Comparison of ENCODE assay signal across 1 cellular context in the genomic region with DNA sequence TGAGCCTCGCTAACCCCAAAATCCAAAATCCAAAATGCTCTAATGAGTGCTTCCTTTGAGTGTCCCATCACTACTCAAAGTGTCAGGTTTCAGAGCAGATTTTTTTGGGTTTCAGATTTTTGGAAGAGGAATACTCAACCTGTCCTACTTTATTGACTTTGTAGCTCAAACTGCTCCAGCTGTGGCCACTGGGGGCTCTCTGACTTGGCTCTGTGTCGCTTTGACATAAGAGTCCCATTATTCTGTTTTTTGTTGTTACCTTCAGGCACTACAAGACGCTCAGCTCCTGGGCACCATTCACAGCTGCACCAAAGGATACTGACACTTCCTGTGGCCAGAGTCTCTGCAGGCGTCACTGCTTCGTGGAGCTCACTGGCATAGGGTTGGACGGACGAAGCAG.
TF ChIP-seq lines count a peak whose summit lies in the region.

No MANE protein-coding gene starts in this region.

TF ChIP-seq in HCT116, 20 proteins besides CTCF, POLR2A, EP300 and RAD21 (continued from another document):
- TF ChIP-seq, protein P1, sequence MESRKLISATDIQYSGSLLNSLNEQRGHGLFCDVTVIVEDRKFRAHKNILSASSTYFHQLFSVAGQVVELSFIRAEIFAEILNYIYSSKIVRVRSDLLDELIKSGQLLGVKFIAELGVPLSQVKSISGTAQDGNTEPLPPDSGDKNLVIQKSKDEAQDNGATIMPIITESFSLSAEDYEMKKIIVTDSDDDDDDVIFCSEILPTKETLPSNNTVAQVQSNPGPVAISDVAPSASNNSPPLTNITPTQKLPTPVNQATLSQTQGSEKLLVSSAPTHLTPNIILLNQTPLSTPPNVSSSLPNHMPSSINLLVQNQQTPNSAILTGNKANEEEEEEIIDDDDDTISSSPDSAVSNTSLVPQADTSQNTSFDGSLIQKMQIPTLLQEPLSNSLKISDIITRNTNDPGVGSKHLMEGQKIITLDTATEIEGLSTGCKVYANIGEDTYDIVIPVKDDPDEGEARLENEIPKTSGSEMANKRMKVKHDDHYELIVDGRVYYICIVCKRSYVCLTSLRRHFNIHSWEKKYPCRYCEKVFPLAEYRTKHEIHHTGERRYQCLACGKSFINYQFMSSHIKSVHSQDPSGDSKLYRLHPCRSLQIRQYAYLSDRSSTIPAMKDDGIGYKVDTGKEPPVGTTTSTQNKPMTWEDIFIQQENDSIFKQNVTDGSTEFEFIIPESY (IDR thresholded peaks at IDR 0.05; ENCODE audit: extremely low read depth, insufficient replicate concordance, low read length) = no peak
- TF ChIP-seq POLR2AphosphoS5 (IDR thresholded peaks at IDR 0.05; ENCODE audit: low read depth, low read length) = no peak
